ENCODE assay signal across 20 cellular contexts in the genomic region with DNA sequence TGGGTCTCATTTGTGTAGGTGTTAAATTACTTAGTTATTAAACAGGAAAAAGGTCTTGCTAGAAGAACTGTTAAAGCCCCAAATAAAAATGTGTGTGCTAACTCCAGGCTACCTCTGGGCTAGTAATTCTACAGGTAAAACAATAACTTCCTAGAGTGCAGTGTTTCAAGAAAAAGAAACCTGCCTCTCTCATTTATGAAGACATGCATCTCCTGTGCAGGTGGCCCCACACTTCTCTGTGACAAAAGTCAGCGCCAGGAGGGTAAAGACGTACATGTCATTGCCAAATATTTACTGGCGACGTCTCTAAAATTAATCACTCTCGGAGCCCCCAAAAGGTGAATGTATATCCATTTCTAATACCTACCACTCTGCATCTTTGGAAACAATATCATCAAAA.
DNase-seq lines count a peak whose midpoint lies in the region; ATAC-seq and TF ChIP-seq lines count a peak whose summit lies in the region.
"Had no signal": no experiment of that assay in that cellular context is flagged by ENCODE, and none has a peak within 500 bp of the region (broad histone marks: within the 10 kb centered on the region; RNA-seq: fewer than 3 reads in every experiment).

No MANE protein-coding gene starts in this region.

- BruUV-seq in PC-9 (replicated peaks; lab: Mats Ljungman, UMichigan): no TSS peak

- no peaks in the 10 kb centered on the region for H3K27me3 ChIP-seq in PC-9 (ENCODE audit: insufficient read depth, low read depth)
- H3K27me3 ChIP-seq: gastroesophageal sphincter had no signal

- H3K4me2 ChIP-seq in PC-9: no peak overlapping the region

- CTCF ChIA-PET in PC-9 (lab: Charles Lee): no interaction called here

- H3F3A ChIP-seq in PC-9 (ENCODE audit: insufficient read depth, low read depth): no peaks in the 10 kb centered on the region

- no peak overlapping the region for H2AFZ ChIP-seq in PC-9

- peak overlapping the region; percentile 98 for H3K27ac Mint-ChIP-seq in activated naive CD4-positive, alpha-beta T cell treated with anti-CD3 and anti-CD28 coated beads, Interleukin-2, amount 50 U/mL, for 24 hours
- H3K27ac Mint-ChIP-seq in T-helper 17 cell (peak overlapping the region; percentile 95), immature natural killer cell (peak overlapping the region; percentile 61 to 92 (median 86))
- peak overlapping the region; percentile 24 to 96 for H3K27ac Mint-ChIP-seq in stimulated activated naive CD8-positive, alpha-beta T cell treated with anti-CD3 and anti-CD28 coated beads, Interleukin-15, amount 100 ng/mL, for 72 hours

- intact Hi-C loops in PC-9 (cut with micrococcal nuclease; ENCODE audit: unreplicated experiment): no loop called here

- peak overlapping the region; percentile 78 for H3K4me3 Mint-ChIP-seq in activated naive CD4-positive, alpha-beta T cell treated with anti-CD3 and anti-CD28 coated beads, Interleukin-2, amount 50 U/mL, for 24 hours
- H3K4me3 Mint-ChIP-seq in T-helper 17 cell: peak overlapping the region; percentile 62
- peak overlapping the region in 4 of 5 donors; percentile 2 to 61 (median 58) for H3K4me3 Mint-ChIP-seq in immature natural killer cell
- H3K4me3 Mint-ChIP-seq in stimulated activated naive CD8-positive, alpha-beta T cell treated with anti-CD3 and anti-CD28 coated beads, Interleukin-15, amount 100 ng/mL, for 72 hours: peak overlapping the region; percentile 74 to 81
- H3K4me3 Mint-ChIP-seq: neural crest cell had no signal

- no peaks in the 10 kb centered on the region for H3K9me2 ChIP-seq in PC-9 (ENCODE audit: insufficient read depth)

- peaks cover 2% of the 10 kb centered on the region for H3K36me3 Mint-ChIP-seq in activated naive CD4-positive, alpha-beta T cell treated with anti-CD3 and anti-CD28 coated beads, Interleukin-2, amount 50 U/mL, for 24 hours
- H3K36me3 Mint-ChIP-seq in T-helper 17 cell (ENCODE audit: low read depth) (peaks cover 5% of the 10 kb centered on the region), immature natural killer cell (peaks cover 0 to 4% (median 0%) of the 10 kb centered on the region in 3 donors)
- H3K36me3 Mint-ChIP-seq: brain had no signal

- H3K79me2 ChIP-seq in PC-9 (ENCODE audit: low read depth): no peaks in the 10 kb centered on the region

- H3K4me1 Mint-ChIP-seq in activated naive CD4-positive, alpha-beta T cell treated with anti-CD3 and anti-CD28 coated beads, Interleukin-2, amount 50 U/mL, for 24 hours: peaks cover 100% of the 10 kb centered on the region
- H3K4me1 Mint-ChIP-seq in T-helper 17 cell: peaks cover 72% of the 10 kb centered on the region
- H3K4me1 Mint-ChIP-seq in immature natural killer cell: peaks cover 82 to 91% of the 10 kb centered on the region in 2 donors
- H3K4me1 Mint-ChIP-seq in stimulated activated naive CD8-positive, alpha-beta T cell treated with anti-CD3 and anti-CD28 coated beads, Interleukin-15, amount 100 ng/mL, for 72 hours: peaks cover 91% of the 10 kb centered on the region

- H3K4me3 ChIP-seq in PC-9: no peak overlapping the region
- H3K4me3 ChIP-seq: gastroesophageal sphincter had no signal

- ATAC-seq in T-helper 17 cell (no peak), GM19455 (IDR thresholded peaks at IDR 0.05; ENCODE audit: unreplicated experiment) (no peak), GM21825 (IDR thresholded peaks at IDR 0.05; ENCODE audit: unreplicated experiment) (no peak)
- no peak for ATAC-seq in stimulated activated naive CD8-positive, alpha-beta T cell treated with anti-CD3 and anti-CD28 coated beads, Interleukin-15, amount 100 ng/mL, for 72 hours
- ATAC-seq: gastroesophageal sphincter, HCT116 had no signal

- no peaks in the 10 kb centered on the region for H3K36me3 ChIP-seq in PC-9 (ENCODE audit: low read depth)
- H3K36me3 ChIP-seq: gastroesophageal sphincter had no signal

- no peaks in the 10 kb centered on the region for H3K9me3 Mint-ChIP-seq in activated naive CD4-positive, alpha-beta T cell treated with anti-CD3 and anti-CD28 coated beads, Interleukin-2, amount 50 U/mL, for 24 hours
- H3K9me3 Mint-ChIP-seq in immature natural killer cell: no peaks in the 10 kb centered on the region
- no peaks in the 10 kb centered on the region for H3K9me3 Mint-ChIP-seq in stimulated activated naive CD8-positive, alpha-beta T cell treated with anti-CD3 and anti-CD28 coated beads, Interleukin-15, amount 100 ng/mL, for 72 hours
- H3K9me3 Mint-ChIP-seq: brain, neural crest cell had no signal

- POLR2A ChIA-PET in PC-9 (lab: Charles Lee; ENCODE audit: unreplicated experiment): no interaction called here

- no peaks in the 10 kb centered on the region for H4K20me1 ChIP-seq in PC-9 (ENCODE audit: insufficient read depth)

- H3K27me3 Mint-ChIP-seq in activated naive CD4-positive, alpha-beta T cell treated with anti-CD3 and anti-CD28 coated beads, Interleukin-2, amount 50 U/mL, for 24 hours: no peaks in the 10 kb centered on the region
- H3K27me3 Mint-ChIP-seq in T-helper 17 cell (no peaks in the 10 kb centered on the region), immature natural killer cell (ENCODE audit: low read depth in 3 of 3) (no peaks in the 10 kb centered on the region)
- no peaks in the 10 kb centered on the region for H3K27me3 Mint-ChIP-seq in stimulated activated naive CD8-positive, alpha-beta T cell treated with anti-CD3 and anti-CD28 coated beads, Interleukin-15, amount 100 ng/mL, for 72 hours

- TF ChIP-seq CTCF in PC-9 (conservative IDR thresholded peaks at IDR 0.05): no peak

- H3K9me3 ChIP-seq in T-helper 17 cell (ENCODE audit: control insufficient read depth, low read length, poor library complexity, severe bottlenecking) (no peaks in the 10 kb centered on the region), PC-9 (ENCODE audit: insufficient read depth, low read depth) (no peaks in the 10 kb centered on the region)
- H3K9me3 ChIP-seq: gastroesophageal sphincter had no signal

- H3K27ac ChIP-seq in PC-9: no peak overlapping the region
- H3K27ac ChIP-seq: gastroesophageal sphincter had no signal

- DNase-seq in activated naive CD4-positive, alpha-beta T cell treated with Interleukin-2 at 50 U/mL for 16 hours: no peak
- DNase-seq in T-helper 17 cell (no peak), immature natural killer cell (no peak), PC-9 (no peak)
- DNase-seq in stimulated activated naive CD8-positive, alpha-beta T cell treated with anti-CD3 and anti-CD28 coated beads, Interleukin-15, amount 100 ng/mL, for 72 hours: no peak
- DNase-seq: activated CD4-positive, alpha-beta T cell treated with anti-CD3 and anti-CD28 coated beads for 48 hours; DMS79; islet precursor cell; KBM-7; midbrain; NCI-H1694 treated with DMSO at 0.1 percent for 48 hours; Right ventricle myocardium superior; stimulated activated CD4-positive, alpha-beta T cell treated with anti-CD3 and anti-CD28 coated beads, Interleukin-1b, Interleukin-23, amount 100 ng/mL, for 48 hours had no signal

- peaks cover 16% of the 10 kb centered on the region for H3K4me1 ChIP-seq in PC-9 (replicated peaks; ENCODE audit: insufficient read depth)
